24 cellular contexts compared by ENCODE assay signal in genomic region chr1:37362990-37363389, GRCh38.
DNase-seq lines count a peak whose midpoint lies in the region; ATAC-seq and TF ChIP-seq lines count a peak whose summit lies in the region.
"Had no signal": no experiment of that assay in that cellular context is flagged by ENCODE, and none has a peak within 500 bp of the region (broad histone marks: within the 10 kb centered on the region; RNA-seq: fewer than 3 reads in every experiment).

No MANE protein-coding gene starts in this region.

- H3K36me3 ChIP-seq in BE2C (no peaks in the 10 kb centered on the region), HUES48 (ENCODE audit: control insufficient read depth, insufficient read depth, low read length) (no peaks in the 10 kb centered on the region), endodermal cell (ENCODE audit: control insufficient read depth, insufficient read depth, low read length) (no peaks in the 10 kb centered on the region), trophoblast cell (ENCODE audit: control insufficient read depth in 1 of 2, insufficient read depth in 2 of 2, low read length in 2 of 2) (no peaks in the 10 kb centered on the region), thyroid gland (no peaks in the 10 kb centered on the region)
- H3K36me3 ChIP-seq: adrenal gland, esophagus muscularis mucosa, transverse colon had no signal

- no peak overlapping the region for H2BK120ac ChIP-seq in trophoblast cell (ENCODE audit: insufficient read depth, low read length, poor library complexity)

- 0 to 19% methylated on average over 3 to 7 of the region's 7 CpGs for WGBS in endodermal cell (ENCODE audit: insufficient coverage in 1 of 2, insufficient read length in 1 of 2), 2 experiments
- WGBS in trophoblast cell (ENCODE audit: extremely low coverage, insufficient coverage, insufficient read length) = no CpG with 5 or more reads among the region's 7 CpGs
- 5% methylated on average over 6 to 7 of the region's 7 CpGs for WGBS in thyroid gland, 2 donors

- peaks cover 7% of the 10 kb centered on the region for H3K9me3 Mint-ChIP-seq in endodermal cell
- H3K9me3 Mint-ChIP-seq: natural killer cell treated with Interleukin-12 subunit alpha and Interleukin-12 subunit beta and Interleukin-15 and Interleukin-18, amount 100 ng/mL, for 72 hours had no signal

- H3K4me1 ChIP-seq in BE2C = peaks cover 3% of the 10 kb centered on the region; the same call in 1 of the 2 replicates
- peaks cover 14% of the 10 kb centered on the region for H3K4me1 ChIP-seq in HUES48 (ENCODE audit: control insufficient read depth, insufficient read depth, low read length)
- no peaks in the 10 kb centered on the region for H3K4me1 ChIP-seq in endodermal cell (ENCODE audit: control insufficient read depth, insufficient read depth, low read length)
- peaks cover 0 to 3% of the 10 kb centered on the region in 2 experiments for H3K4me1 ChIP-seq in trophoblast cell (ENCODE audit: control insufficient read depth in 1 of 2, insufficient read depth in 2 of 2, low read length in 2 of 2)
- H3K4me1 ChIP-seq in thyroid gland = no peaks in the 10 kb centered on the region
- H3K4me1 ChIP-seq: adrenal gland, esophagus muscularis mucosa, parathyroid adenoma, transverse colon had no signal

- H3K9ac ChIP-seq in HUES48 (ENCODE audit: low read depth, low read length) = no peak overlapping the region
- no peak overlapping the region for H3K9ac ChIP-seq in endodermal cell (ENCODE audit: extremely low read depth, low read length, poor library complexity, severe bottlenecking)
- no peak overlapping the region for H3K9ac ChIP-seq in trophoblast cell (ENCODE audit: low read length)
- H3K9ac ChIP-seq: parathyroid adenoma had no signal

- H3K79me1 ChIP-seq in trophoblast cell (ENCODE audit: low read length) = no peaks in the 10 kb centered on the region

- H3K27ac Mint-ChIP-seq in endodermal cell = no peak overlapping the region
- H3K27ac Mint-ChIP-seq: activated T-cell treated with anti-CD3 and anti-CD28 coated beads, Interleukin-2, amount 50 U/mL, for 24 hours; natural killer cell treated with Interleukin-12 subunit alpha and Interleukin-12 subunit beta and Interleukin-15 and Interleukin-18, amount 100 ng/mL, for 72 hours; stimulated activated naive CD8-positive, alpha-beta T cell treated with anti-CD3 and anti-CD28 coated beads, Interleukin-15, Interleukin-2, amounts not matched to agents 100 ng/mL and 50 ng/mL, for 24 hours had no signal

- H3K4me1 Mint-ChIP-seq in endodermal cell = no peaks in the 10 kb centered on the region

- H2AFZ ChIP-seq in trophoblast cell (ENCODE audit: insufficient read depth, low read length, poor library complexity) = no peak overlapping the region
- H2AFZ ChIP-seq: parathyroid adenoma had no signal

- no peak overlapping the region for H3K4ac ChIP-seq in trophoblast cell (ENCODE audit: low read depth, low read length)

- H3K14ac ChIP-seq in trophoblast cell (ENCODE audit: low read length) = no peak overlapping the region

- no peak overlapping the region for H3K4me3 Mint-ChIP-seq in endodermal cell
- H3K4me3 Mint-ChIP-seq: activated T-cell treated with anti-CD3 and anti-CD28 coated beads, Interleukin-2, amount 50 U/mL, for 24 hours; natural killer cell treated with Interleukin-12 subunit alpha and Interleukin-12 subunit beta and Interleukin-15 and Interleukin-18, amount 100 ng/mL, for 72 hours; stimulated activated naive CD8-positive, alpha-beta T cell treated with anti-CD3 and anti-CD28 coated beads, Interleukin-15, Interleukin-2, amounts not matched to agents 100 ng/mL and 50 ng/mL, for 24 hours had no signal

- no peak overlapping the region for H3K4me2 ChIP-seq in trophoblast cell (ENCODE audit: low read length)

- no peak overlapping the region for H4K91ac ChIP-seq in trophoblast cell (ENCODE audit: low read depth, low read length)

- no peaks in the 10 kb centered on the region for H3K36me3 Mint-ChIP-seq in endodermal cell (ENCODE audit: low read depth)
- H3K36me3 Mint-ChIP-seq: natural killer cell treated with Interleukin-12 subunit alpha and Interleukin-12 subunit beta and Interleukin-15 and Interleukin-18, amount 100 ng/mL, for 72 hours had no signal

- H3K79me2 ChIP-seq in trophoblast cell (ENCODE audit: control insufficient read depth, insufficient read depth, low read length, poor library complexity) = no peaks in the 10 kb centered on the region
- H3K79me2 ChIP-seq: parathyroid adenoma had no signal

- H2BK12ac ChIP-seq in trophoblast cell (ENCODE audit: low read length) = no peak overlapping the region

- H3K9me3 ChIP-seq in BE2C = no peaks in the 10 kb centered on the region
- H3K9me3 ChIP-seq in HUES48 (ENCODE audit: control insufficient read depth, insufficient read depth, low read length) = no peaks in the 10 kb centered on the region
- no peaks in the 10 kb centered on the region for H3K9me3 ChIP-seq in endodermal cell (ENCODE audit: control insufficient read depth, low read length)
- H3K9me3 ChIP-seq in trophoblast cell (ENCODE audit: insufficient read depth, low read depth, low read length) = peaks cover 2% of the 10 kb centered on the region
- no peaks in the 10 kb centered on the region for H3K9me3 ChIP-seq in thyroid gland
- H3K9me3 ChIP-seq: adrenal gland, esophagus muscularis mucosa, transverse colon had no signal

- H2BK5ac ChIP-seq in trophoblast cell (ENCODE audit: low read depth, low read length, poor library complexity) = no peak overlapping the region

- peaks cover 11% of the 10 kb centered on the region for H3K27me3 Mint-ChIP-seq in endodermal cell (ENCODE audit: insufficient read depth)

- TF ChIP-seq CTCF in BE2C (IDR thresholded peaks at IDR 0.05; ENCODE audit: low read depth, low read length) = no peak
- no peak for TF ChIP-seq CTCF in endodermal cell (conservative IDR thresholded peaks at IDR 0.05)
- no peak for TF ChIP-seq CTCF in thyroid gland (IDR thresholded peaks at IDR 0.05)

- H3K27ac ChIP-seq in HUES48 (ENCODE audit: low read depth, low read length) (no peak overlapping the region), endodermal cell (ENCODE audit: low read depth, low read length) (no peak overlapping the region), trophoblast cell (ENCODE audit: low read depth, low read length) (no peak overlapping the region), thyroid gland (no peak overlapping the region)
- H3K27ac ChIP-seq: adrenal gland, C4-2B, esophagus muscularis mucosa, parathyroid adenoma, transverse colon had no signal

- no peak overlapping the region for H3K18ac ChIP-seq in trophoblast cell (ENCODE audit: low read length)

- no peak for ATAC-seq in HG03196 (IDR thresholded peaks at IDR 0.05; ENCODE audit: unreplicated experiment)
- ATAC-seq: left colon had no signal

- H3K27me3 ChIP-seq in BE2C (no peaks in the 10 kb centered on the region), HUES48 (ENCODE audit: control insufficient read depth, insufficient read depth, low read length) (no peaks in the 10 kb centered on the region), endodermal cell (ENCODE audit: control insufficient read depth, insufficient read depth, low read length, poor library complexity, severe bottlenecking) (no peaks in the 10 kb centered on the region), trophoblast cell (ENCODE audit: insufficient read depth, low read length) (no peaks in the 10 kb centered on the region), thyroid gland (no peaks in the 10 kb centered on the region)

- H2AK5ac ChIP-seq in trophoblast cell (ENCODE audit: low read length) = no peak overlapping the region

- DNase-seq in BE2C = peak; percentile 52
- DNase-seq in endodermal cell = peak; percentile 77
- DNase-seq in left kidney (ENCODE audit: low read depth, low spot score) = peak; percentile 34
- DNase-seq in trophoblast cell = no peak
- no peak for DNase-seq in SIG-M5 treated with dmso at 0.1 percent for 504 hours (lab: John Stamatoyannopoulos, UW; ENCODE audit: unreplicated experiment)
- DNase-seq in thyroid gland = no peak
- DNase-seq: activated CD4-positive, alpha-beta T cell treated with anti-CD3 and anti-CD28 coated beads for 4 hours; activated naive CD4-positive, alpha-beta T cell treated with Interleukin-2 at 50 U/mL for 16 hours; activated T-cell treated with anti-CD3 and anti-CD28 coated beads, Interleukin-2, amount 50 U/mL, for 24 hours; adrenal gland; effector memory CD4-positive, alpha-beta T cell; GOT3; left colon; NCI-H187; stimulated activated CD4-positive, alpha-beta T cell treated with anti-CD3 and anti-CD28 coated beads, Interleukin-15, amount 100 ng/mL, for 24 hours; T-helper 2 cell; transverse colon had no signal

- no peak overlapping the region for H4K8ac ChIP-seq in trophoblast cell (ENCODE audit: low read depth, low read length)

- TF ChIP-seq POLR2A in thyroid gland (IDR thresholded peaks at IDR 0.05) = no peak

- H3K4me3 ChIP-seq in BE2C (ENCODE audit: low read depth, low read length) = no peak overlapping the region
- peak overlapping the region; percentile 13; the same call in 1 of the 2 replicates for H3K4me3 ChIP-seq in HUES48 (ENCODE audit: low read depth, low read length)
- no peak overlapping the region for H3K4me3 ChIP-seq in endodermal cell (ENCODE audit: low read length)
- no peak overlapping the region for H3K4me3 ChIP-seq in trophoblast cell (ENCODE audit: low read depth, low read length)
- H3K4me3 ChIP-seq in thyroid gland (replicated peaks in 1 of 3) = no peak overlapping the region
- H3K4me3 ChIP-seq: adrenal gland, esophagus muscularis mucosa, transverse colon had no signal

- no peak overlapping the region for H4K12ac ChIP-seq in trophoblast cell (ENCODE audit: low read depth, low read length)

- intact Hi-C loops in thyroid gland (cut with DNase I) = no loop called here

- H3K23ac ChIP-seq in trophoblast cell (ENCODE audit: low read length) = no peak overlapping the region

Comparison
In these comparisons a context has a peak if more than half of its experiments do, and no peak if none do; other contexts are left out.
1. DNase-seq: peak in BE2C (single experiment), endodermal cell (single experiment) and left kidney (single experiment); none in trophoblast cell (0 of 2), SIG-M5 treated with dmso at 0.1 percent for 504 hours (single experiment) and thyroid gland (0 of 2).